Comparison of ENCODE assay signal across 9 cellular contexts in the genomic region with DNA sequence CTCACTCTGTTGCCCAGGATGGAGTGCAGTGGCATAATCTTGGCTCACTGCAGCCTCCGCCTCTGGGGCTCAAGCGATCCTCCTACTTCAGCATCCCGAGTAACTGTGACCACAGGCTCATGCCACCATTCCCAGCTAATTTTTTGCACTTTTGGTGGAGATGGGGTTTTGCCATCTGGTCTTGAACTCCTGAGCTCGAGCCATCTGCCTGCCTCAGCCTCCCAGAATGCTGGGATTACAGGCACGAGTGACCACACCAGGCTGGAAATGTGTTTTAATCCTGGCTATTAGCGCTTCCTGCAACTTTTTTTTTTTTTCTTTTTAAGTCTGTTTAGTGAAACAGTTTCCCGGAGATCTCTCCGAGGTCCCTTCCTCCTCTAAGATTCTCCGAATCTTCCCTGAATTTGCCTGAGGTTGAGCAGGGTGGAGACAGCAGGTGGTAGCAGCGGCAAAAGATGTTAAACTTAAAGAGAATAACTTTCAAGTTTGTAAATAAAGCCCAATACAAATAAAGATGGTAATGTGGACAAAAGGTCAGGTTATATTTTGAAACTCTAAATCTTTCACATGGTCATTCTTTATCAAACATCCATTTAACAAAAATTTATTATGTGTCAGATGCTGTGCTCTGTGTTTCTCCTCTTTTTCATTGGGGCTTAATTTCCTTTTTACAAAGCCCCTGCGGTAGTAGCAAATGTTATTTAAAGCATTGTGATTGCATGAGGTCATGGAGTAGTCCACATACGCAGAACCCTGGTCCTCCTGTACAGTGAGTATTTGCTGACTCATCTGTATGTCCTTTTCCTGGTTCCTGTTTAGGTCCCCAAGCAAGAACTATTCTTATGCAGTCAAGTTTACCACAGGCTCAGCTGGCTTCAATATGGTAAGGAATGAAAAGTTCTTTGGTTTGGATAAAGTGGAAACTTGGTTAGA.
A peak's percentile ranks its signal among the peaks of the same experiment; 100 is the strongest.
DNase-seq lines count a peak whose midpoint lies in the region; ATAC-seq, FAIRE-seq and TF ChIP-seq lines count a peak whose summit lies in the region.
"Had no signal": no experiment of that assay in that cellular context is flagged by ENCODE, and none has a peak within 500 bp of the region (broad histone marks: within the 10 kb centered on the region; RNA-seq: fewer than 3 reads in every experiment).

No MANE protein-coding gene starts in this region.

- H3K27ac ChIP-seq in keratinocyte (ENCODE audit: control insufficient read depth, insufficient read depth, low read length), result peak overlapping the region; percentile 52
- peak overlapping the region; percentile 60 to 73 for H3K27ac ChIP-seq in thoracic aorta

- peak overlapping the region; percentile 61 for H3K4me2 ChIP-seq in keratinocyte (ENCODE audit: control insufficient read depth, extremely low read depth, insufficient read depth, low read depth, low read length)

- TF ChIP-seq CTCF in AG09309 (IDR thresholded peaks at IDR 0.05; ENCODE audit: control insufficient read depth, insufficient read depth, low read depth, low read length, missing control alignments) (no peak), brain (conservative IDR thresholded peaks at IDR 0.05) (no peak), keratinocyte (optimal IDR thresholded peaks at IDR 0.05 in 1 of 3, IDR thresholded peaks at IDR 0.05 in 1 of 3, conservative IDR thresholded peaks at IDR 0.05 in 1 of 3; ENCODE audit: extremely low read depth in 1 of 3, insufficient read depth in 2 of 3, low read length in 3 of 3) (no peak), thoracic aorta (IDR thresholded peaks at IDR 0.05) (no peak)

- H3K9ac ChIP-seq in keratinocyte (ENCODE audit: control insufficient read depth, extremely low read depth, insufficient read depth, low read length), result no peak overlapping the region

- H3K27me3 ChIP-seq in keratinocyte (ENCODE audit: control insufficient read depth, extremely low read depth, insufficient read depth, low read length) (no peaks in the 10 kb centered on the region), thoracic aorta (replicated peaks; ENCODE audit: insufficient read depth) (no peaks in the 10 kb centered on the region)

- dilution Hi-C loops in keratinocyte (cut with MboI; ENCODE audit: extremely low pct_ligation_motif_present, low sequenced_read_pairs), result no loop called here

- H3K9me1 ChIP-seq in keratinocyte (ENCODE audit: control insufficient read depth, extremely low read depth, insufficient read depth, low read length), result no peaks in the 10 kb centered on the region

- H3K4me3 Mint-ChIP-seq in brain, result no peak overlapping the region
- H3K4me3 Mint-ChIP-seq: activated naive CD4-positive, alpha-beta T cell treated with anti-CD3 and anti-CD28 coated beads, Interleukin-2, amount 50 U/mL, for 24 hours had no signal

- peaks cover 21% of the 10 kb centered on the region for H3K4me1 Mint-ChIP-seq in brain
- H3K4me1 Mint-ChIP-seq: activated naive CD4-positive, alpha-beta T cell treated with anti-CD3 and anti-CD28 coated beads, Interleukin-2, amount 50 U/mL, for 24 hours had no signal

- H3K27me3 Mint-ChIP-seq in brain, result peaks cover 3% of the 10 kb centered on the region
- H3K27me3 Mint-ChIP-seq: activated naive CD4-positive, alpha-beta T cell treated with anti-CD3 and anti-CD28 coated beads, Interleukin-2, amount 50 U/mL, for 24 hours had no signal

- H3K79me2 ChIP-seq in keratinocyte (ENCODE audit: control insufficient read depth, insufficient read depth, low read length), result no peaks in the 10 kb centered on the region

- peak; percentile 94 for FAIRE-seq in keratinocyte (lab: Jason Lieb, UNC)

- peak; percentile 96 for DNase-seq in AG09309 (ENCODE audit: low read depth)
- peak; percentile 19 for DNase-seq in LoVo (ENCODE audit: low spot score)
- DNase-seq in keratinocyte (ENCODE audit: low read depth, low spot score), result peak; percentile 45
- no peak for DNase-seq in thoracic aorta (ENCODE audit: low spot score)
- DNase-seq in activated gamma-delta T cell (lab: John Stamatoyannopoulos, UW), result no peak
- DNase-seq in NK-92 treated with Interleukin-12 subunit alpha and Interleukin-12 subunit beta, amount 100 ng/mL, for 24 hours (lab: John Stamatoyannopoulos, UW), result no peak
- no peak for DNase-seq in T-helper 1 cell

- no peak overlapping the region for H2AFZ ChIP-seq in keratinocyte (ENCODE audit: control insufficient read depth, low read length)

- peak; percentile 84 for ATAC-seq in thoracic aorta (ENCODE audit: insufficient number of reproducible peaks, low FRiP score, low read depth)

- H3K36me3 ChIP-seq in keratinocyte (ENCODE audit: control insufficient read depth in 2 of 2, extremely low read depth in 1 of 2, insufficient read depth in 2 of 2, low read length in 2 of 2), result peaks cover 0 to 6% of the 10 kb centered on the region in 2 experiments
- H3K36me3 ChIP-seq in thoracic aorta, result peaks cover 4% of the 10 kb centered on the region

- H3K4me3 ChIP-seq in AG09309 (ENCODE audit: control insufficient read depth, low read depth, low read length) (no peak overlapping the region), keratinocyte (ENCODE audit: control insufficient read depth in 2 of 3, extremely low read depth in 1 of 3, insufficient read depth in 2 of 3, low read depth in 1 of 3, low read length in 3 of 3) (no peak overlapping the region), thoracic aorta (peak overlapping the region; percentile 54)

- no peaks in the 10 kb centered on the region for H3K9me3 Mint-ChIP-seq in brain
- H3K9me3 Mint-ChIP-seq: activated naive CD4-positive, alpha-beta T cell treated with anti-CD3 and anti-CD28 coated beads, Interleukin-2, amount 50 U/mL, for 24 hours had no signal

- peaks cover 58% of the 10 kb centered on the region for H3K36me3 Mint-ChIP-seq in brain

- H3K27ac Mint-ChIP-seq in brain, result peak overlapping the region in 4 of 5 experiments; percentile 18 to 75 (median 64)
- H3K27ac Mint-ChIP-seq: activated naive CD4-positive, alpha-beta T cell treated with anti-CD3 and anti-CD28 coated beads, Interleukin-2, amount 50 U/mL, for 24 hours had no signal

- no peaks in the 10 kb centered on the region for H4K20me1 ChIP-seq in keratinocyte (ENCODE audit: control insufficient read depth, extremely low read depth, insufficient read depth, low read length)

- H3K9me3 ChIP-seq in keratinocyte (ENCODE audit: control insufficient read depth, low read depth, low read length) (no peaks in the 10 kb centered on the region), thoracic aorta (no peaks in the 10 kb centered on the region)

- peaks cover 13% of the 10 kb centered on the region for H3K4me1 ChIP-seq in keratinocyte (ENCODE audit: control insufficient read depth, extremely low read depth, insufficient read depth, low read length)
- H3K4me1 ChIP-seq in thoracic aorta (ENCODE audit: control insufficient read depth in 1 of 2, low read depth in 2 of 2), result peaks cover 25 to 43% of the 10 kb centered on the region in 2 donors

Comparison
In these comparisons a context has a peak if more than half of its experiments do, and no peak if none do; other contexts are left out.
1. DNase-seq: peak in AG09309 (single experiment), LoVo (single experiment) and keratinocyte (single experiment); none in thoracic aorta (single experiment), activated gamma-delta T cell (single experiment), NK-92 treated with Interleukin-12 subunit alpha and Interleukin-12 subunit beta, amount 100 ng/mL, for 24 hours (single experiment) and T-helper 1 cell (0 of 5).